ENCODE assay signal across 29 cellular contexts in the genomic region with DNA sequence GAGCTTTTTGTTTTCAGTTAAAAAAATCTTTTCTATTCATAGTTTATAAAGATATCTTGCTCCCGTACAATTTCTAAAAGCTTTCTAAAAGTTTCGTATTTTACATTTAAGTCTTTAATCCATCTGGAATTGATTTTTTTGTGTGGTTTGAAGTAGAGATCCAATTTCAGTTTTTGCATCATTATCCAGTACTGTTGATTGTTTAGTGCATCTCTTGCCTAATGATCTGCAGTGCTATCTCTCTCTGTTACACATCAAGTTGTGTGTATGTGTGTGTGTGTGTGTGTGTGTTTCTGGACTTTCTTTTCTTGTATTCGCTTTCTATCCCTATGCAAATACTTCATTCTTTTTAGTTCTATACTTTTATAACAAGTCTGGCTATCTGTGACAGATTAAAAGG.
"Had no signal": no experiment of that assay in that cellular context is flagged by ENCODE, and none has a peak within 500 bp of the region (broad histone marks: within the 10 kb centered on the region; RNA-seq: fewer than 3 reads in every experiment).

No MANE protein-coding gene starts in this region.

- H3K36me3 ChIP-seq: cardiac muscle cell, heart right ventricle, lower lobe of right lung, right lobe of liver, uterus had no signal

- H3K4me3 ChIP-seq: body of pancreas, cardiac muscle cell, heart right ventricle, lower lobe of right lung, mucosa of descending colon, right lobe of liver, testis, uterus had no signal

- DNase-seq: activated CD4-positive, alpha-beta memory T cell treated with anti-CD3 and anti-CD28 coated beads, Interleukin-2, amount 10 ng/mL, durations not matched to agents 7 days and 5 days; activated CD4-positive, alpha-beta T cell treated with anti-CD3 and anti-CD28 coated beads, Interleukin-2, amount 10 ng/mL, durations not matched to agents 24 days and 14 days; activated effector memory CD4-positive, alpha-beta T cell treated with anti-CD3 and anti-CD28 coated beads, Interleukin-2, amount 50 U/mL, for 16 hours; activated naive CD4-positive, alpha-beta T cell treated with anti-CD3 and anti-CD28 coated beads, Interleukin-2, amount 50 U/mL, for 16 hours; activated naive CD8-positive, alpha-beta T cell treated with anti-CD3 and anti-CD28 coated beads, Interleukin-2, amount 50 U/mL, for 24 hours; activated T-cell treated with anti-CD3 and anti-CD28 coated beads, Interleukin-2, amount 50 U/mL, for 72 hours; anterior cingulate cortex; body of pancreas; dermis blood vessel endothelial cell; effector CD8-positive, alpha-beta T cell; erythroblast; heart right ventricle; lower lobe of right lung; mesendoderm; mucosa of descending colon; nucleus accumbens; posterior cingulate gyrus; right lobe of liver; small intestine; stimulated activated CD4-positive, alpha-beta T cell treated with anti-CD3 and anti-CD28 coated beads, Interleukin-15, amount 100 ng/mL, for 24 hours; stimulated activated CD4-positive, alpha-beta T cell treated with anti-CD3 and anti-CD28 coated beads, Interleukin-2, amount 100 ng/mL, for 48 hours; stimulated activated CD8-positive, alpha-beta memory T cell treated with anti-CD3 and anti-CD28 coated beads, Interleukin-4, amount 100 ng/mL, for 48 hours; stimulated activated naive B cell treated with anti-CD40 and anti-IgM and Interleukin-4, amounts not matched to agents 10 μg/mL and 1 μg/mL and 100 μg/mL, for 72 hours; testis; trophoblast cell; uterus had no signal

- H3K27ac ChIP-seq: body of pancreas, cardiac muscle cell, heart right ventricle, lower lobe of right lung, right lobe of liver, testis, uterus, VCaP had no signal

- H3K9me3 ChIP-seq: body of pancreas, lower lobe of right lung, mucosa of descending colon, right lobe of liver, testis, uterus had no signal

- H3K27me3 ChIP-seq: body of pancreas, cardiac muscle cell, heart right ventricle, right lobe of liver, testis, uterus had no signal

- ATAC-seq: activated CD4-positive, CD25-positive, alpha-beta regulatory T cell treated with anti-CD3 and anti-CD28 coated beads, Interleukin-2, amount 50 U/mL, for 24 hours; activated naive CD8-positive, alpha-beta T cell treated with anti-CD3 and anti-CD28 coated beads, Interleukin-2, amount 50 U/mL, for 24 hours; activated T-cell treated with anti-CD3 and anti-CD28 coated beads, Interleukin-2, amount 50 U/mL, for 72 hours; body of pancreas; heart right ventricle; lower lobe of right lung; mucosa of descending colon; right lobe of liver; stimulated activated naive B cell treated with anti-CD40 and anti-IgM and Interleukin-4, amounts not matched to agents 10 μg/mL and 1 μg/mL and 100 μg/mL, for 72 hours had no signal

- H3K4me1 ChIP-seq: body of pancreas, heart right ventricle, lower lobe of right lung, right lobe of liver, testis, uterus had no signal
